Comparison of ENCODE assay signal across 1 cellular context in genomic region chr7:108202743-108203142, GRCh38.
TF ChIP-seq lines count a peak whose summit lies in the region.

No MANE protein-coding gene starts in this region.

TF ChIP-seq in GM23338, 12 proteins besides CTCF, POLR2A, EP300 and RAD21 (continued from another document):
- TF ChIP-seq EZH2 (IDR thresholded peaks at IDR 0.05; ENCODE audit: low read depth, unreplicated experiment) = no peak
- TF ChIP-seq ZNF331 (CRISPR knock-in tag; IDR thresholded peaks at IDR 0.05; ENCODE audit: low read depth) = no peak
- TF ChIP-seq EZH2phosphoT487 (IDR thresholded peaks at IDR 0.05; ENCODE audit: unreplicated experiment) = no peak
- no peak for TF ChIP-seq ZNF462 (CRISPR knock-in tag; IDR thresholded peaks at IDR 0.05)
- no peak for TF ChIP-seq POLR2AphosphoS5 (IDR thresholded peaks at IDR 0.05; ENCODE audit: low read depth)
